8 cellular contexts compared by ENCODE assay signal in genomic region chr9:120878188-120879130, GRCh38. TPM values are rescaled to one million over a fixed set of nuclear protein-coding genes. Genes with fewer than 3 reads are reported as not detected.
DNase-seq lines count a peak whose midpoint lies in the region; ATAC-seq and TF ChIP-seq lines count a peak whose summit lies in the region.

No MANE protein-coding gene starts in this region.

- no peaks in the 10 kb centered on the region for H4K20me1 ChIP-seq in mammary epithelial cell (ENCODE audit: insufficient read depth, low read length)

- H3K27ac Mint-ChIP-seq in MCF 10A (ENCODE audit: low read depth, unreplicated experiment), result no peak overlapping the region

- H3K9me3 ChIP-seq in mammary epithelial cell (replicated peaks; ENCODE audit: insufficient read depth, low read length), result no peaks in the 10 kb centered on the region
- H3K9me3 ChIP-seq in Peyer's patch, result no peaks in the 10 kb centered on the region
- H3K9me3 ChIP-seq in thymus (ENCODE audit: control insufficient read depth), result no peaks in the 10 kb centered on the region

- H3K4me1 Mint-ChIP-seq in MCF 10A (ENCODE audit: insufficient read depth, unreplicated experiment), result peaks cover 32% of the 10 kb centered on the region

- in situ Hi-C loops in mammary epithelial cell (cut with MboI; ENCODE audit: low sequenced_read_pairs in 2 of 2), result no loop called here

- no peak for TF ChIP-seq CTCF in MCF 10A (IDR thresholded peaks at IDR 0.05; ENCODE audit: unreplicated experiment)
- no peak for TF ChIP-seq CTCF in mammary epithelial cell (conservative IDR thresholded peaks at IDR 0.05 in 1 of 2, IDR thresholded peaks at IDR 0.05 in 1 of 2; ENCODE audit: extremely low read depth in 1 of 2, insufficient read depth in 1 of 2, low read depth in 1 of 2, low read length in 2 of 2)
- no peak for TF ChIP-seq CTCF in Peyer's patch (IDR thresholded peaks at IDR 0.05)

- H3K27me3 ChIP-seq in mammary epithelial cell (ENCODE audit: insufficient read depth, low read length) (no peaks in the 10 kb centered on the region), Peyer's patch (no peaks in the 10 kb centered on the region), thymus (ENCODE audit: control insufficient read depth, insufficient read depth) (no peaks in the 10 kb centered on the region)

- no peak overlapping the region for H2AFZ ChIP-seq in mammary epithelial cell (ENCODE audit: low read depth, low read length)

- H3K36me3 ChIP-seq in mammary epithelial cell (ENCODE audit: insufficient read depth, low read length) (no peaks in the 10 kb centered on the region), Peyer's patch (no peaks in the 10 kb centered on the region), thymus (ENCODE audit: control insufficient read depth, insufficient read depth) (peaks cover 10% of the 10 kb centered on the region)

- no peak for TF ChIP-seq POLR2A in Peyer's patch (IDR thresholded peaks at IDR 0.05)
- TF ChIP-seq POLR2A in erythroblast (IDR thresholded peaks at IDR 0.05; ENCODE audit: low read length), result no peak

- no peaks in the 10 kb centered on the region for H3K27me3 Mint-ChIP-seq in MCF 10A (ENCODE audit: insufficient read depth, unreplicated experiment)

- CTCF ChIA-PET in MCF 10A (lab: Yijun Ruan, JAX) (no interaction called here), mammary epithelial cell (lab: Charles Lee; ENCODE audit: low non-redundant PET) (interaction anchor here (0.5 kb wide), 1 partner anchor 127 kb away, joined by 3 read pairs; no protein-coding TSS in a partner anchor)

- ATAC-seq in GM21619 (IDR thresholded peaks at IDR 0.05; ENCODE audit: unreplicated experiment) (no peak), HG03175 (IDR thresholded peaks at IDR 0.05; ENCODE audit: unreplicated experiment) (no peak), GM19328 (IDR thresholded peaks at IDR 0.05; ENCODE audit: unreplicated experiment) (no peak)

- DNase-seq in MCF 10A (ENCODE audit: unreplicated experiment) (no peak), mammary epithelial cell (no peak), Peyer's patch (no peak), erythroblast (lab: John Stamatoyannopoulos, UW) (peak; percentile 50 to 52)

- H3K4me3 ChIP-seq in mammary epithelial cell (replicated peaks in 1 of 3; ENCODE audit: insufficient read depth in 1 of 3, low read depth in 2 of 3, low read length in 3 of 3) (no peak overlapping the region), Peyer's patch (peak overlapping the region in 2 of 4 donors; percentile 75 to 88), thymus (ENCODE audit: low read length) (peak overlapping the region; percentile 71)

- H3K4me1 ChIP-seq in mammary epithelial cell (ENCODE audit: insufficient read depth, low read length) (peaks cover 30% of the 10 kb centered on the region), Peyer's patch (peaks cover 0 to 16% (median 7%) of the 10 kb centered on the region in 4 donors), thymus (ENCODE audit: control insufficient read depth, insufficient read depth, low read length) (peaks cover 28% of the 10 kb centered on the region)

- H3K27ac ChIP-seq in mammary epithelial cell (ENCODE audit: insufficient read depth, low read depth, low read length), result no peak overlapping the region
- peak overlapping the region; percentile 90 to 97 (median 94) for H3K27ac ChIP-seq in Peyer's patch
- peak overlapping the region; percentile 99 for H3K27ac ChIP-seq in thymus (ENCODE audit: low read depth)

- H3K79me2 ChIP-seq in mammary epithelial cell (ENCODE audit: insufficient read depth, low read length), result peaks cover 20% of the 10 kb centered on the region

- POLR2A ChIA-PET in MCF 10A (lab: Yijun Ruan, JAX), result interaction anchor here (1.3 kb wide), 1 partner anchor 22 kb away, joined by 3 read pairs; no protein-coding TSS in a partner anchor

- H3K4me3 Mint-ChIP-seq in MCF 10A (ENCODE audit: unreplicated experiment), result peak overlapping the region; percentile 50

- intact Hi-C loops in MCF 10A (cut with micrococcal nuclease) (loop anchor here (5.0 kb wide), 1 partner anchor 36 kb away; the partner anchor contains the start of gene PSMD5), mammary epithelial cell (cut with micrococcal nuclease) (loop anchor here (5.0 to 10.0 kb wide), 2 partner anchors 166 to 196 kb away; partner anchors contain the start of genes CNTRL and MEGF9)

- dilution Hi-C loops in mammary epithelial cell (cut with HindIII; ENCODE audit: low sequenced_read_pairs), result no loop called here

- no peak overlapping the region for H3K4me2 ChIP-seq in mammary epithelial cell (ENCODE audit: insufficient read depth, low read depth, low read length)

- WGBS in mammary epithelial cell (ENCODE audit: low coverage, missing lambda C conversion rate), result 94% methylated on average over 8 of the region's 8 CpGs
- 83% methylated on average over 8 of the region's 8 CpGs for WGBS in thymus

- no peak overlapping the region for H3K9ac ChIP-seq in mammary epithelial cell (ENCODE audit: insufficient read depth, low read length)

- H3K36me3 Mint-ChIP-seq in MCF 10A (ENCODE audit: insufficient read depth, unreplicated experiment), result peaks cover 12% of the 10 kb centered on the region

- BruUV-seq in MCF 10A (replicated peaks; lab: Mats Ljungman, UMichigan) (no TSS peak), mammary epithelial cell (replicated peaks; lab: Mats Ljungman, UMichigan) (no TSS peak)

- H3K9me3 Mint-ChIP-seq in MCF 10A (ENCODE audit: unreplicated experiment), result no peaks in the 10 kb centered on the region

RNA-seq across cellular contexts. Expression of gene PHF19, which starts 1.5 kb away (rescaled TPM):
- total RNA-seq in MCF 10A (2022) (39.6 and 61.0 TPM in 2 replicates), mammary epithelial cell (10 to 100 TPM in 1 of 2 donors, 1 to 10 TPM in 1; 4.3 to 52.9 TPM), Peyer's patch (10 to 100 TPM in 3 of 4 donors, 1 to 10 TPM in 1; 7.2 to 76.7 (median 20.6) TPM)
- polyA plus RNA-seq in mammary epithelial cell (60.9 TPM), thymus (32.6 TPM)
- polyA minus RNA-seq in mammary epithelial cell, result 47.9 TPM

RNA-seq across cellular contexts. Expression of gene PSMD5, which starts 35.7 kb away (rescaled TPM):
- total RNA-seq in MCF 10A (2022) (71.0 and 91.0 TPM in 2 replicates), mammary epithelial cell (10 to 100 TPM; 38.2 to 73.0 TPM), Peyer's patch (10 to 100 TPM; 23.8 to 46.2 (median 30.9) TPM)
- polyA plus RNA-seq in mammary epithelial cell (24.9 TPM), thymus (24.2 TPM)
- 11.8 TPM for polyA minus RNA-seq in mammary epithelial cell

RNA-seq across cellular contexts. Expression of gene TRAF1, which starts 48.1 kb away (rescaled TPM):
- total RNA-seq in MCF 10A (2022) (0.84 and 1.2 TPM in 2 replicates), mammary epithelial cell (1 to 10 TPM in 1 of 2 donors, under 1 TPM in 1; 0.89 to 1.0 TPM), Peyer's patch (10 to 100 TPM in 1 of 4 donors, 1 to 10 TPM in 3; 3.3 to 14.0 (median 8.8) TPM)
- polyA plus RNA-seq in mammary epithelial cell (0.28 TPM), thymus (21.7 TPM)
- polyA minus RNA-seq in mammary epithelial cell, result not detected

Comparison
In these comparisons a context has a peak if more than half of its experiments do, and no peak if none do; other contexts are left out.
1. DNase-seq: peak in erythroblast (2 of 2); none in MCF 10A (single experiment), mammary epithelial cell (single experiment) and Peyer's patch (0 of 3).